ENCODE assay signal across 25 cellular contexts in the genomic region with DNA sequence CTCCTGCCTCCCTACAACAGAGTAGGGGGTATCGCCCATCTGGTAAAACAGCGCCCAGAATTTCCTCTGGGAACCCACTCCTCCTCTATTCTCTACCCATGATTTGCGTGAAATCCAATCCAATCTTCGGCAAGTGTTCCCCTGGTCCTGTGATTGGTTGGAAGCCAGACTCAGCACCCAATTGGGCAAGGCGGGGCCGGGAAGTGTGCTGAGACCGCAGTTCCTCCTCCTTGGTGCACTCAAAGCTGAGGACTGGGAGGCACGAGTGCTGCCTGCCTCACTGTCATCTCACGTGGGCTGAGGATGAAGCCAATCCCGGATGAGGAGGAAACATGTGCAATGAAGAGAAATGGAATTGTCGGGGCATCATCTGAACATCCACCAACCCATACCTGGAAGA. TPM values are rescaled to one million over a fixed set of nuclear protein-coding genes. Genes with fewer than 3 reads are reported as not detected.
"Had no signal": no experiment of that assay in that cellular context is flagged by ENCODE, and none has a peak within 500 bp of the region (broad histone marks: within the 10 kb centered on the region; RNA-seq: fewer than 3 reads in every experiment).

No MANE protein-coding gene starts in this region.

- H3K9me3 ChIP-seq: esophagus squamous epithelium, stomach, testis, upper lobe of left lung had no signal

- H3K4me3 Mint-ChIP-seq: activated naive CD8-positive, alpha-beta T cell treated with anti-CD3 and anti-CD28 coated beads for 36 hours; dendritic cell treated with granulocyte-macrophage colony-stimulating factor and Interleukin-4, amounts not matched to agents 40 ng/mL and 50 ng/mL, for 4 days; mesothelial cell of epicardium; nephron progenitor cell; T-helper 1 cell treated with Interleukin-12 subunit alpha and Interleukin-12 subunit beta and Interleukin-4 antibody, amounts not matched to agents 30 μg/mL and 1 μg/mL, for 36 hours had no signal

- H3K4me3 ChIP-seq: esophagus squamous epithelium, lung, stomach, testis, upper lobe of left lung had no signal

- ATAC-seq: left lobe of liver had no signal

- H3K36me3 ChIP-seq: esophagus squamous epithelium, stomach, upper lobe of left lung had no signal

- H3K9me3 Mint-ChIP-seq: activated naive CD8-positive, alpha-beta T cell treated with anti-CD3 and anti-CD28 coated beads for 36 hours; dendritic cell treated with granulocyte-macrophage colony-stimulating factor and Interleukin-4, amounts not matched to agents 40 ng/mL and 50 ng/mL, for 4 days; mesothelial cell of epicardium; nephron progenitor cell; T-helper 1 cell treated with Interleukin-12 subunit alpha and Interleukin-12 subunit beta and Interleukin-4 antibody, amounts not matched to agents 30 μg/mL and 1 μg/mL, for 36 hours had no signal

- H3K27ac ChIP-seq: esophagus squamous epithelium, stomach, testis, upper lobe of left lung had no signal

- H3K27ac Mint-ChIP-seq: activated naive CD8-positive, alpha-beta T cell treated with anti-CD3 and anti-CD28 coated beads for 36 hours; dendritic cell treated with granulocyte-macrophage colony-stimulating factor and Interleukin-4, amounts not matched to agents 40 ng/mL and 50 ng/mL, for 4 days; mesothelial cell of epicardium; nephron progenitor cell; progenitor cell of endocrine pancreas; T-helper 1 cell treated with Interleukin-12 subunit alpha and Interleukin-12 subunit beta and Interleukin-4 antibody, amounts not matched to agents 30 μg/mL and 1 μg/mL, for 36 hours had no signal

- H3K4me1 Mint-ChIP-seq: mesothelial cell of epicardium had no signal

- H3K36me3 Mint-ChIP-seq: mesothelial cell of epicardium had no signal

- H3K27me3 Mint-ChIP-seq: progenitor cell of endocrine pancreas had no signal

- H3K27me3 ChIP-seq: testis, upper lobe of left lung had no signal

- H3K4me1 ChIP-seq: testis, upper lobe of left lung had no signal

- DNase-seq: activated CD4-positive, alpha-beta T cell treated with anti-CD3 and anti-CD28 coated beads for 1 hour; activated CD8-positive, alpha-beta memory T cell treated with anti-CD3 and anti-CD28 coated beads for 24 hours; activated CD8-positive, alpha-beta memory T cell treated with anti-CD3 and anti-CD28 coated beads, Interleukin-2, amount 50 U/mL, for 48 hours; activated effector memory CD4-positive, alpha-beta T cell treated with anti-CD3 and anti-CD28 coated beads, Interleukin-2, amount 50 U/mL, for 16 hours; activated naive CD8-positive, alpha-beta T cell treated with anti-CD3 and anti-CD28 coated beads for 36 hours; activated T-cell treated with anti-CD3 and anti-CD28 coated beads, Interleukin-2, amount 50 U/mL, for 48 hours; amniotic stem cell; effector memory CD4-positive, alpha-beta T cell; esophagus squamous epithelium; nephron progenitor cell; occipital lobe; small intestine; stimulated activated CD4-positive, alpha-beta T cell treated with anti-CD3 and anti-CD28 coated beads, Interleukin-15, amount 100 ng/mL, for 24 hours; stimulated activated CD4-positive, alpha-beta T cell treated with anti-CD3 and anti-CD28 coated beads, Interleukin-2, amount 100 ng/mL, for 48 hours; stomach; testis; upper lobe of left lung had no signal

RNA-seq across cellular contexts. Expression of gene CPLX2, which starts 21.0 kb away (rescaled TPM):
- total RNA-seq: activated naive CD8-positive, alpha-beta T cell treated with anti-CD3 and anti-CD28 coated beads for 36 hours; chondrocyte; left lobe of liver; mesothelial cell of epicardium had no signal
- polyA plus RNA-seq: keratinocyte had no signal
